Comparison of ENCODE assay signal across 11 cellular contexts in the genomic region with DNA sequence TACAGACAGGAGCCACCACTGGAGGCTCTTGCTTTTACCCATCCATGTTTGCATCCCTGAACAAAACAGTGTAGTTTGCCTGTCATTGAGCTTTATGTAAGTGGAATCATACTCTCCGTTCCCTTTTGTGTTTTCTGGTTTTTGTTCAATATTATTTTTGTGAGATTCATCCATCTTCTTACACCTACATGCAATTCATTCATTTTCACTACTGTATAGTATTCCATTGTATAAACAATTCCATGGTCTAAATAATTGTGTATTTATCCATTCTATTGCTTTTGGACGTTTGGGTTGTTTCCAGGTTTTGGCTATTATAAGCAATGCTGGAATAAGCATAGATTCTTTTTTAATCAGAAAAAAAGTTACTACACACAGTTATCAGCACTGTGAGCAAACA.
"Had no signal": no experiment of that assay in that cellular context is flagged by ENCODE, and none has a peak within 500 bp of the region (broad histone marks: within the 10 kb centered on the region; RNA-seq: fewer than 3 reads in every experiment).

No MANE protein-coding gene starts in this region.

- H3K27ac Mint-ChIP-seq: GM23338, H9, HFFc6 had no signal

- FAIRE-seq: H1, H54, HepG2 had no signal

- H3K4me3 Mint-ChIP-seq: GM23338, H9, HFFc6 had no signal

- DNase-seq: H9, HCEC 1CT, HFFc6, Karpas-422, KBM-7 had no signal

- ATAC-seq: GM23338, HepG2 had no signal

- H3K27ac ChIP-seq: HL-60, KMS-11 had no signal

- H3K9ac ChIP-seq: KMS-11 had no signal

- H3K9me3 Mint-ChIP-seq: GM23338, H9, HFFc6 had no signal

- H3K4me3 ChIP-seq: GM23338 had no signal

- H2AFZ ChIP-seq: GM23338 had no signal

- H3K4me2 ChIP-seq: GM23338, KMS-11 had no signal
